10 cellular contexts compared by ENCODE assay signal in genomic region chr5:1437452-1437851, GRCh38. TPM values are rescaled to one million over a fixed set of nuclear protein-coding genes. Genes with fewer than 3 reads are reported as not detected.
DNase-seq lines count a peak whose midpoint lies in the region; ATAC-seq and TF ChIP-seq lines count a peak whose summit lies in the region.
"Had no signal": no experiment of that assay in that cellular context is flagged by ENCODE, and none has a peak within 500 bp of the region (broad histone marks: within the 10 kb centered on the region; RNA-seq: fewer than 3 reads in every experiment).

No MANE protein-coding gene starts in this region.

- ATAC-seq in SK-N-SH treated with all-trans-retinoic acid at 6 μM for 48 hours (peak; percentile 71), mucosa of descending colon (peak; percentile 95), HG03439 (IDR thresholded peaks at IDR 0.05; ENCODE audit: unreplicated experiment) (no peak)

- H3K9me3 ChIP-seq in mucosa of descending colon = no peaks in the 10 kb centered on the region
- H3K9me3 ChIP-seq: right lobe of liver had no signal

- no peak overlapping the region for H3K4me3 ChIP-seq in mucosa of descending colon
- H3K4me3 ChIP-seq: right lobe of liver had no signal

- TF ChIP-seq CTCF in mucosa of descending colon (IDR thresholded peaks at IDR 0.05) = no peak

- DNase-seq in GM04503 (ENCODE audit: low read depth) (peak; percentile 4), MV-4-11 (lab: John Stamatoyannopoulos, UW) (peak; percentile 16), mucosa of descending colon (peak in 2 of 3 donors; percentile 36 to 49), cardiac septum (ENCODE audit: low spot score) (no peak), caudate nucleus (lab: John Stamatoyannopoulos, UW) (no peak)
- DNase-seq: substantia nigra, T-helper 1 cell had no signal

- no peaks in the 10 kb centered on the region for H3K36me3 ChIP-seq in mucosa of descending colon (ENCODE audit: low read depth)
- H3K36me3 ChIP-seq: right lobe of liver had no signal

- no peaks in the 10 kb centered on the region for H3K4me1 ChIP-seq in mucosa of descending colon (ENCODE audit: low read depth)
- H3K4me1 ChIP-seq: right lobe of liver had no signal

- H3K27ac ChIP-seq in caudate nucleus (ENCODE audit: low read depth, low read length) = no peak overlapping the region
- H3K27ac ChIP-seq: right lobe of liver had no signal

- intact Hi-C loops in mucosa of descending colon (cut with DNase I, micrococcal nuclease) = no loop called here
- intact Hi-C loops in cardiac septum (cut with DNase I) = no loop called here

TF ChIP-seq in SK-N-SH treated with all-trans-retinoic acid at 6 μM for 48 hours, 23 proteins besides CTCF, POLR2A, EP300 and RAD21:
- TF ChIP-seq ZNF8 (CRISPR knock-in tag; IDR thresholded peaks at IDR 0.05) = no peak
- no peak for TF ChIP-seq ZNF70 (CRISPR knock-in tag; IDR thresholded peaks at IDR 0.05)
- TF ChIP-seq BACH2 (CRISPR knock-in tag; IDR thresholded peaks at IDR 0.05; ENCODE audit: borderline replicate concordance) = no peak
- no peak for TF ChIP-seq ZC3H10 (CRISPR knock-in tag; IDR thresholded peaks at IDR 0.05)
- TF ChIP-seq CSRNP3 (CRISPR knock-in tag; IDR thresholded peaks at IDR 0.05) = no peak
- no peak for TF ChIP-seq ARNTL (CRISPR knock-in tag; IDR thresholded peaks at IDR 0.05; ENCODE audit: borderline replicate concordance, low read depth)
- TF ChIP-seq RARB (CRISPR knock-in tag; IDR thresholded peaks at IDR 0.05) = no peak
- TF ChIP-seq POU6F1 (CRISPR knock-in tag; IDR thresholded peaks at IDR 0.05; ENCODE audit: borderline replicate concordance, low read depth) = no peak
TF ChIP-seq in SK-N-SH treated with all-trans-retinoic acid at 6 μM for 48 hours: peak in this region for 0.

RNA-seq across cellular contexts. Expression of gene SLC6A3, which starts 7.8 kb away (rescaled TPM):
- total RNA-seq in mucosa of descending colon (not detected), cardiac septum (0.19 TPM)
- total RNA-seq: right lobe of liver had no signal

Comparison
In these comparisons a context has a peak if more than half of its experiments do, and no peak if none do; other contexts are left out.
1. DNase-seq: peak in GM04503 (single experiment), MV-4-11 (single experiment) and mucosa of descending colon (2 of 3); none in cardiac septum (single experiment) and caudate nucleus (0 of 61).